Comparison of ENCODE assay signal across 21 cellular contexts in the genomic region with DNA sequence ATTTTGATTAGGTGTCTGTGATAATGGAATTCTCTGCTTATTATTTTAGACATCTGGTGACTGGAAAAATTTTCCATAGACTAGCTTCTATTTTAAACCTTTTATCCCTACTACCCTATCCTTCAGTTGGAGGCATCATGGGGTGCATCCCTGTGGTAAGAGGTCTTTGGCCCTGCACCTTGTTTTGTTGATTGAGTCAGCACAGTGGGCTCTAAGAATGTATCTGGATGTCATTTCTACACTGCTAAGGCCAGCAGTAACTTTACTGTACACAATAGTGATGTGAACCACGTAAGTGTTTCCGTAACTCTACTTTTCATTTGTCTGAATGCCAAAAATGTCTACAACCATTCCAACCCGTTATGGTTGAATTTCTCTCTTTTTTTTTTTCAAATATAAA.
"Had no signal": no experiment of that assay in that cellular context is flagged by ENCODE, and none has a peak within 500 bp of the region (broad histone marks: within the 10 kb centered on the region; RNA-seq: fewer than 3 reads in every experiment).

No MANE protein-coding gene starts in this region.

- DNase-seq: colonic mucosa; cortex of kidney; effector CD8-positive, alpha-beta T cell; effector memory CD8-positive, alpha-beta T cell; endodermal cell; erythroblast; esophagus squamous epithelium; foreskin fibroblast; foreskin melanocyte; gastrocnemius medialis; glutamatergic neuron; head of caudate nucleus; heart right ventricle; hippocampal formation; left cardiac atrium; left lung; left ventricle myocardium superior; lower lobe of right lung; mesenchymal stem cell; mucosa of descending colon; naive B cell had no signal

- H3K4me3 ChIP-seq: colonic mucosa, esophagus squamous epithelium, gastrocnemius medialis, heart right ventricle, left lung, lower lobe of right lung, mucosa of descending colon had no signal
